In genomic region chr17:1720856-1721386, GRCh38 we compare ENCODE assay signal across 9 cellular contexts. TPM values are rescaled to one million over a fixed set of nuclear protein-coding genes. Genes with fewer than 3 reads are reported as not detected.
A peak's percentile ranks its signal among the peaks of the same experiment; 100 is the strongest.
DNase-seq lines count a peak whose midpoint lies in the region; ATAC-seq, FAIRE-seq and TF ChIP-seq lines count a peak whose summit lies in the region.
"Had no signal": no experiment of that assay in that cellular context is flagged by ENCODE, and none has a peak within 500 bp of the region (broad histone marks: within the 10 kb centered on the region; RNA-seq: fewer than 3 reads in every experiment).

No MANE protein-coding gene starts in this region.

- H2BK12ac ChIP-seq in neuronal stem cell (ENCODE audit: low read length): no peak overlapping the region

- H3K79me2 ChIP-seq in endothelial cell of umbilical vein (ENCODE audit: control insufficient read depth, insufficient read depth, low read length): peaks cover under 1% of the 10 kb centered on the region

- H3K9me3 ChIP-seq in endothelial cell of umbilical vein (replicated peaks; ENCODE audit: control insufficient read depth, insufficient read depth, low read length): no peaks in the 10 kb centered on the region
- H3K9me3 ChIP-seq in neuronal stem cell (replicated peaks in 1 of 2; ENCODE audit: control insufficient read depth in 2 of 2, insufficient read depth in 1 of 2, low read depth in 1 of 2, low read length in 2 of 2): no peaks in the 10 kb centered on the region
- no peaks in the 10 kb centered on the region for H3K9me3 ChIP-seq in upper lobe of right lung

- no CpG with 5 or more reads among the region's 11 CpGs for WGBS in neuronal stem cell (ENCODE audit: extremely low coverage in 2 of 2, insufficient read length in 2 of 2, insufficient replicate concordance in 1 of 2), 2 donors

- H3K79me1 ChIP-seq in neuronal stem cell (ENCODE audit: low read depth, low read length): peaks cover under 1% of the 10 kb centered on the region

- no peak overlapping the region for H3K18ac ChIP-seq in neuronal stem cell (ENCODE audit: low read length)

- H3K4me1 ChIP-seq in endothelial cell of umbilical vein (ENCODE audit: control insufficient read depth, extremely low read depth, insufficient read depth, low read length) (peaks cover 13% of the 10 kb centered on the region), neuronal stem cell (ENCODE audit: control insufficient read depth in 2 of 2, insufficient read depth in 1 of 2, low read depth in 1 of 2, low read length in 2 of 2) (peaks cover 7% of the 10 kb centered on the region in 2 donors), upper lobe of right lung (peaks cover 42% of the 10 kb centered on the region)

- no peaks in the 10 kb centered on the region for H4K20me1 ChIP-seq in endothelial cell of umbilical vein (replicated peaks; ENCODE audit: control insufficient read depth, extremely low read depth, insufficient read depth, low read length)

- H3K36me3 ChIP-seq in endothelial cell of umbilical vein (ENCODE audit: control insufficient read depth in 2 of 2, extremely low read depth in 1 of 2, insufficient read depth in 2 of 2, low read length in 2 of 2) (no peaks in the 10 kb centered on the region), neuronal stem cell (replicated peaks in 1 of 2; ENCODE audit: control insufficient read depth in 2 of 2, insufficient read depth in 2 of 2, low read length in 2 of 2) (no peaks in the 10 kb centered on the region), upper lobe of right lung (no peaks in the 10 kb centered on the region)

- TF ChIP-seq CTCF in endothelial cell of umbilical vein (IDR thresholded peaks at IDR 0.05; ENCODE audit: extremely low read depth in 1 of 2, insufficient read depth in 1 of 2, low read depth in 1 of 2, low read length in 2 of 2): peak; percentile 90 to 92
- peak; percentile 97 for TF ChIP-seq CTCF in upper lobe of right lung (IDR thresholded peaks at IDR 0.05)

- no peak overlapping the region for H4K91ac ChIP-seq in neuronal stem cell (ENCODE audit: low read depth, low read length, poor library complexity)

- peak overlapping the region; percentile 28 for H2AK5ac ChIP-seq in neuronal stem cell (ENCODE audit: low read depth, low read length)

- H2BK120ac ChIP-seq in neuronal stem cell (ENCODE audit: low read depth, low read length): no peak overlapping the region

- H4K8ac ChIP-seq in neuronal stem cell (ENCODE audit: low read depth, low read length): no peak overlapping the region

- DNase-seq in NOMO-1 treated with DMSO at 0.1 percent for 48 hours (lab: John Stamatoyannopoulos, UW; ENCODE audit: unreplicated experiment) (peak; percentile 40), NOMO-1 treated with dmso at 0.1 percent for 144 hours (lab: John Stamatoyannopoulos, UW; ENCODE audit: unreplicated experiment) (no peak), NCI-H460 (ENCODE audit: extremely low read depth, low read depth) (peak; percentile 54), endothelial cell of umbilical vein (ENCODE audit: low read depth, low spot score) (peak; percentile 58), neuronal stem cell (ENCODE audit: low spot score) (no peak), upper lobe of right lung (peak; percentile 79), NCI-H2107 treated with DMSO at 0.1 percent for 48 hours (lab: John Stamatoyannopoulos, UW; ENCODE audit: unreplicated experiment) (no peak)
- peak; percentile 39 for DNase-seq in activated CD8-positive, alpha-beta memory T cell treated with anti-CD3 and anti-CD28 coated beads, Interleukin-2, amount 50 U/mL, for 24 hours (ENCODE audit: extremely low read depth)

- no peak for TF ChIP-seq POLR2A in endothelial cell of umbilical vein (IDR thresholded peaks at IDR 0.05; ENCODE audit: low read depth, low read length)

- intact Hi-C loops in endothelial cell of umbilical vein (cut with micrococcal nuclease): loop anchor here (1.0 kb wide), 1 partner anchor 63 kb away; no protein-coding TSS in a partner anchor
- intact Hi-C loops in upper lobe of right lung (cut with DNase I): no loop called here

- CTCF ChIA-PET in endothelial cell of umbilical vein (lab: Charles Lee): interaction anchor here (0.6 to 12.8 kb wide), 29 partner anchors 12 to 305 kb away, joined by 3 to 262 read pairs (median 4); partner anchors contain the start of genes RPA1 and SMYD4

- H3K9ac ChIP-seq in endothelial cell of umbilical vein (replicated peaks; ENCODE audit: extremely low read depth, insufficient read depth, low read length) (no peak overlapping the region), neuronal stem cell (ENCODE audit: low read depth, low read length, poor library complexity) (no peak overlapping the region)

- H3K4me3 ChIP-seq in endothelial cell of umbilical vein (replicated peaks in 1 of 3; ENCODE audit: insufficient read depth in 1 of 3, low read depth in 1 of 3, low read length in 3 of 3) (no peak overlapping the region), neuronal stem cell (ENCODE audit: low read length in 2 of 2) (no peak overlapping the region), upper lobe of right lung (no peak overlapping the region)

- no peak overlapping the region for H3K4ac ChIP-seq in neuronal stem cell (ENCODE audit: low read length)

- no peaks in the 10 kb centered on the region for H3K27me3 ChIP-seq in endothelial cell of umbilical vein (ENCODE audit: control insufficient read depth in 2 of 2, insufficient read depth in 2 of 2, low read length in 2 of 2)
- H3K27me3 ChIP-seq in neuronal stem cell (ENCODE audit: control insufficient read depth in 3 of 3, insufficient read depth in 3 of 3, low read depth in 1 of 3, low read length in 3 of 3): no peaks in the 10 kb centered on the region
- H3K27me3 ChIP-seq in upper lobe of right lung: no peaks in the 10 kb centered on the region

- no peak overlapping the region for H3K4me2 ChIP-seq in endothelial cell of umbilical vein (ENCODE audit: insufficient read depth, low read length)
- H3K4me2 ChIP-seq in neuronal stem cell (ENCODE audit: insufficient read depth, low read length, poor library complexity, severe bottlenecking): no peak overlapping the region

- no peak overlapping the region for H2BK5ac ChIP-seq in neuronal stem cell (ENCODE audit: low read length)

- ATAC-seq in upper lobe of right lung: no peak

- H2AFZ ChIP-seq in endothelial cell of umbilical vein (ENCODE audit: low read depth, low read length): no peak overlapping the region
- H2AFZ ChIP-seq in neuronal stem cell (ENCODE audit: low read length): no peak overlapping the region

- POLR2A ChIA-PET in endothelial cell of umbilical vein (lab: Charles Lee): interaction anchor here (1.4 kb wide), 1 partner anchor 63 kb away, joined by 4 read pairs; no protein-coding TSS in a partner anchor

- BruUV-seq in endothelial cell of umbilical vein (replicated peaks; lab: Mats Ljungman, UMichigan): no TSS peak

- peak; percentile 86 for FAIRE-seq in endothelial cell of umbilical vein (lab: Jason Lieb, UNC)
- FAIRE-seq: islet of Langerhans had no signal

- H3K23ac ChIP-seq in neuronal stem cell (ENCODE audit: low read depth, low read length, poor library complexity): no peak overlapping the region

- H3K27ac ChIP-seq in endothelial cell of umbilical vein (ENCODE audit: insufficient read depth, low read depth, low read length): no peak overlapping the region
- H3K27ac ChIP-seq in neuronal stem cell (replicated peaks; ENCODE audit: low read length): no peak overlapping the region
- no peak overlapping the region for H3K27ac ChIP-seq in upper lobe of right lung

- no peak overlapping the region for H2BK15ac ChIP-seq in neuronal stem cell (ENCODE audit: low read length)

- dilution Hi-C loops in endothelial cell of umbilical vein (cut with MboI; ENCODE audit: extremely low pct_ligation_motif_present, low sequenced_read_pairs): no loop called here

- no peak overlapping the region for H3K14ac ChIP-seq in neuronal stem cell (ENCODE audit: low read length)

- no peaks in the 10 kb centered on the region for H3K9me1 ChIP-seq in endothelial cell of umbilical vein (replicated peaks; ENCODE audit: control insufficient read depth, extremely low read depth, insufficient read depth, low read length)

RNA-seq across cellular contexts. Expression of gene WDR81, which starts 3.6 kb away (rescaled TPM):
- total RNA-seq in NCI-H460 (2014; rRNA removed; shearing (Covaris generic)): 12.2 and 12.6 TPM in 2 replicates
- polyA plus RNA-seq in NCI-H460 (2014; cell fraction: nucleus; rRNA removed): 26.3 and 29.8 TPM in 2 replicates
- total RNA-seq in endothelial cell of umbilical vein: 16.5 and 17.3 TPM in 2 replicates
- polyA plus RNA-seq in endothelial cell of umbilical vein: 10.4 and 12.1 TPM in 2 replicates
- polyA plus RNA-seq in endothelial cell of umbilical vein (2011; cell fraction: cytosol; rRNA removed): 5.0 and 7.6 TPM in 2 replicates
- 18.5 and 22.3 TPM in 2 replicates for polyA plus RNA-seq in endothelial cell of umbilical vein (2011; cell fraction: nucleus; rRNA removed)
- polyA plus RNA-seq in endothelial cell of umbilical vein (2012): 10.1 and 11.7 TPM in 2 replicates
- 10.2 and 10.9 TPM in 2 replicates for polyA minus RNA-seq in endothelial cell of umbilical vein
- polyA minus RNA-seq in endothelial cell of umbilical vein (2011; cell fraction: cytosol; rRNA and poly(A)+ RNA removed): 12.5 TPM
- polyA minus RNA-seq in endothelial cell of umbilical vein (2011; cell fraction: nucleus; rRNA and poly(A)+ RNA removed): 9.7 and 18.8 TPM in 2 replicates
- polyA plus RNA-seq in neuronal stem cell (2013, experiment 1 of 2): 2.8 TPM
- polyA plus RNA-seq in neuronal stem cell (2013, experiment 2 of 2): 3.3 TPM
- total RNA-seq in upper lobe of right lung: 43.9 TPM

RNA-seq across cellular contexts. Expression of gene TLCD2, which starts 10.7 kb away (rescaled TPM):
- 0.98 and 1.6 TPM in 2 replicates for total RNA-seq in NCI-H460 (2014; rRNA removed; shearing (Covaris generic))
- polyA plus RNA-seq in NCI-H460 (2014; cell fraction: nucleus; rRNA removed): 0.21 and 0.54 TPM in 2 replicates
- 1.7 and 2.1 TPM in 2 replicates for total RNA-seq in endothelial cell of umbilical vein
- polyA plus RNA-seq in endothelial cell of umbilical vein: 0.72 TPM in 2 replicates
- polyA plus RNA-seq in endothelial cell of umbilical vein (2011; cell fraction: cytosol; rRNA removed): 0.75 and 0.83 TPM in 2 replicates
- 0.70 and 0.83 TPM in 2 replicates for polyA plus RNA-seq in endothelial cell of umbilical vein (2011; cell fraction: nucleus; rRNA removed)
- 1.6 and 2.4 TPM in 2 replicates for polyA plus RNA-seq in endothelial cell of umbilical vein (2012)
- polyA minus RNA-seq in endothelial cell of umbilical vein: 0.98 and 1.0 TPM in 2 replicates
- polyA minus RNA-seq in endothelial cell of umbilical vein (2011; cell fraction: cytosol; rRNA and poly(A)+ RNA removed): 1.6 TPM
- polyA minus RNA-seq in endothelial cell of umbilical vein (2011; cell fraction: nucleus; rRNA and poly(A)+ RNA removed): 0.24 and 0.38 TPM in 2 replicates
- 0.75 TPM for polyA plus RNA-seq in neuronal stem cell (2013, experiment 1 of 2)
- 0.72 TPM for polyA plus RNA-seq in neuronal stem cell (2013, experiment 2 of 2)
- total RNA-seq in upper lobe of right lung: 12.7 TPM

RNA-seq across cellular contexts. Expression of gene SERPINF2, which starts 21.8 kb away (rescaled TPM):
- total RNA-seq in NCI-H460 (2014; rRNA removed; shearing (Covaris generic)): 0.09 TPM in 1 of 2 replicates, not detected in the other
- polyA plus RNA-seq in NCI-H460 (2014; cell fraction: nucleus; rRNA removed): not detected in 2 replicates
- total RNA-seq in endothelial cell of umbilical vein (0.30 TPM in 1 of 2 replicates, not detected in the other), upper lobe of right lung (21.6 TPM)
- polyA plus RNA-seq in endothelial cell of umbilical vein: 0.03 and 0.14 TPM in 2 replicates
- 0.06 and 0.09 TPM in 2 replicates for polyA plus RNA-seq in endothelial cell of umbilical vein (2011; cell fraction: cytosol; rRNA removed)
- 0.11 and 0.21 TPM in 2 replicates for polyA plus RNA-seq in endothelial cell of umbilical vein (2011; cell fraction: nucleus; rRNA removed)
- polyA plus RNA-seq in endothelial cell of umbilical vein (2012): 0.12 TPM in 1 of 2 replicates, not detected in the other
- 0.15 TPM in 1 of 2 replicates, not detected in the other for polyA minus RNA-seq in endothelial cell of umbilical vein
- 1.5 TPM for polyA minus RNA-seq in endothelial cell of umbilical vein (2011; cell fraction: cytosol; rRNA and poly(A)+ RNA removed)
- not detected in 2 replicates for polyA minus RNA-seq in endothelial cell of umbilical vein (2011; cell fraction: nucleus; rRNA and poly(A)+ RNA removed)
- polyA plus RNA-seq in neuronal stem cell (2013, experiment 1 of 2): 0.11 TPM
- polyA plus RNA-seq in neuronal stem cell (2013, experiment 2 of 2): 0.12 TPM

RNA-seq across cellular contexts. Expression of gene PRPF8, which starts 36.3 kb away (rescaled TPM):
- total RNA-seq in NCI-H460 (2014; rRNA removed; shearing (Covaris generic)): 112 and 113 TPM in 2 replicates
- polyA plus RNA-seq in NCI-H460 (2014; cell fraction: nucleus; rRNA removed): 126 and 223 TPM in 2 replicates
- total RNA-seq in endothelial cell of umbilical vein (282 and 301 TPM in 2 replicates), upper lobe of right lung (263 TPM)
- polyA plus RNA-seq in endothelial cell of umbilical vein: 215 and 230 TPM in 2 replicates
- 140 and 162 TPM in 2 replicates for polyA plus RNA-seq in endothelial cell of umbilical vein (2011; cell fraction: cytosol; rRNA removed)
- 382 and 429 TPM in 2 replicates for polyA plus RNA-seq in endothelial cell of umbilical vein (2011; cell fraction: nucleus; rRNA removed)
- polyA plus RNA-seq in endothelial cell of umbilical vein (2012): 185 and 188 TPM in 2 replicates
- polyA minus RNA-seq in endothelial cell of umbilical vein: 426 and 435 TPM in 2 replicates
- polyA minus RNA-seq in endothelial cell of umbilical vein (2011; cell fraction: cytosol; rRNA and poly(A)+ RNA removed): 351 TPM
- polyA minus RNA-seq in endothelial cell of umbilical vein (2011; cell fraction: nucleus; rRNA and poly(A)+ RNA removed): 222 and 293 TPM in 2 replicates
- polyA plus RNA-seq in neuronal stem cell (2013, experiment 1 of 2): 95.4 TPM
- 97.1 TPM for polyA plus RNA-seq in neuronal stem cell (2013, experiment 2 of 2)

RNA-seq across cellular contexts. Expression of gene SERPINF1, which starts 40.9 kb away (rescaled TPM):
- total RNA-seq in NCI-H460 (2014; rRNA removed; shearing (Covaris generic)): not detected in 2 replicates
- polyA plus RNA-seq in NCI-H460 (2014; cell fraction: nucleus; rRNA removed): not detected in 2 replicates
- total RNA-seq in endothelial cell of umbilical vein (not detected in 2 replicates), upper lobe of right lung (119 TPM)
- polyA plus RNA-seq in endothelial cell of umbilical vein: not detected in 2 replicates
- polyA plus RNA-seq in endothelial cell of umbilical vein (2011; cell fraction: cytosol; rRNA removed): not detected in 2 replicates
- polyA plus RNA-seq in endothelial cell of umbilical vein (2011; cell fraction: nucleus; rRNA removed): not detected in 2 replicates
- 0.85 and 0.87 TPM in 2 replicates for polyA plus RNA-seq in endothelial cell of umbilical vein (2012)
- 1.6 and 3.4 TPM in 2 replicates for polyA minus RNA-seq in endothelial cell of umbilical vein
- not detected for polyA minus RNA-seq in endothelial cell of umbilical vein (2011; cell fraction: cytosol; rRNA and poly(A)+ RNA removed)
- polyA minus RNA-seq in endothelial cell of umbilical vein (2011; cell fraction: nucleus; rRNA and poly(A)+ RNA removed): not detected in 2 replicates
- polyA plus RNA-seq in neuronal stem cell (2013, experiment 1 of 2): 65.7 TPM
- 62.7 TPM for polyA plus RNA-seq in neuronal stem cell (2013, experiment 2 of 2)

Comparison
In these comparisons a context has a peak if more than half of its experiments do, and no peak if none do; other contexts are left out.
1. DNase-seq: peak in NOMO-1 treated with DMSO at 0.1 percent for 48 hours (single experiment), NCI-H460 (single experiment), activated CD8-positive, alpha-beta memory T cell treated with anti-CD3 and anti-CD28 coated beads, Interleukin-2, amount 50 U/mL, for 24 hours (single experiment), endothelial cell of umbilical vein (single experiment) and upper lobe of right lung (single experiment); none in NOMO-1 treated with dmso at 0.1 percent for 144 hours (single experiment), neuronal stem cell (single experiment) and NCI-H2107 treated with DMSO at 0.1 percent for 48 hours (single experiment).
2. RNA of gene SERPINF2, which starts 21.8 kb away (total RNA-seq): 21.6 TPM in upper lobe of right lung (single experiment); 0.30 TPM in endothelial cell of umbilical vein and 0.09 TPM in NCI-H460; every median in the first group is over 10 times any median in the second.